ENCODE assay signal across 10 cellular contexts in genomic region chr5:42949348-42950090, GRCh38.
DNase-seq lines count a peak whose midpoint lies in the region; ATAC-seq and TF ChIP-seq lines count a peak whose summit lies in the region.
"Had no signal": no experiment of that assay in that cellular context is flagged by ENCODE, and none has a peak within 500 bp of the region (broad histone marks: within the 10 kb centered on the region; RNA-seq: fewer than 3 reads in every experiment).

No MANE protein-coding gene starts in this region.

- H3K4me2 ChIP-seq in PC-3 (ENCODE audit: low read length) = peak overlapping the region; percentile 83

- peaks cover 26% of the 10 kb centered on the region for H3K9me3 ChIP-seq in PC-3 (ENCODE audit: low read length)

- peak overlapping the region; percentile 79 for H3K27ac Mint-ChIP-seq in activated T-helper 1 cell treated with anti-CD3 and anti-CD28 coated beads, Interleukin-12 subunit alpha, Interleukin-12 subunit beta, Interleukin-2, Interleukin-4 antibody, amounts not matched to agents 30 ng/mL and 10 ng/mL and 1 ng/mL, durations not matched to agents 14 hours and 24 hours and 36 hours

- H3K4me3 ChIP-seq in PC-3 (ENCODE audit: low read length) = peak overlapping the region; percentile 64
- H3K4me3 ChIP-seq in fibroblast of villous mesenchyme (ENCODE audit: low read depth, low read length) = peak overlapping the region; percentile 33
- peak overlapping the region; percentile 5 for H3K4me3 ChIP-seq in retinal pigment epithelial cell (ENCODE audit: low read length)

- TF ChIP-seq CTCF in PC-3 (conservative IDR thresholded peaks at IDR 0.05; ENCODE audit: low read depth, low read length) (peak; percentile 67), fibroblast of villous mesenchyme (IDR thresholded peaks at IDR 0.05; ENCODE audit: insufficient read depth, low read depth, low read length) (peak; percentile 62), retinal pigment epithelial cell (conservative IDR thresholded peaks at IDR 0.05; ENCODE audit: low read depth, low read length) (peak; percentile 59)

- peak overlapping the region; percentile 94 for H3K27ac ChIP-seq in PC-3 (ENCODE audit: low read length)
- H3K27ac ChIP-seq: 22Rv1 had no signal

- POLR2A ChIA-PET in PC-3 (lab: Charles Lee; ENCODE audit: unreplicated experiment) = interaction anchor here (0.5 to 1.7 kb wide), 6 partner anchors 21 to 113 kb away, joined by 3 to 11 read pairs (median 4); no protein-coding TSS in a partner anchor

- ATAC-seq in HG03025 (IDR thresholded peaks at IDR 0.05; ENCODE audit: low FRiP score, unreplicated experiment) (peak; percentile 51), PC-3 (peak; percentile 58)

- peak overlapping the region; percentile 87 for H3K4me3 Mint-ChIP-seq in activated T-helper 1 cell treated with anti-CD3 and anti-CD28 coated beads, Interleukin-12 subunit alpha, Interleukin-12 subunit beta, Interleukin-2, Interleukin-4 antibody, amounts not matched to agents 30 ng/mL and 10 ng/mL and 1 ng/mL, durations not matched to agents 14 hours and 24 hours and 36 hours
- H3K4me3 Mint-ChIP-seq: neural crest cell had no signal

- peaks cover 7% of the 10 kb centered on the region for H3K9me3 Mint-ChIP-seq in activated T-helper 1 cell treated with anti-CD3 and anti-CD28 coated beads, Interleukin-12 subunit alpha, Interleukin-12 subunit beta, Interleukin-2, Interleukin-4 antibody, amounts not matched to agents 30 ng/mL and 10 ng/mL and 1 ng/mL, durations not matched to agents 14 hours and 24 hours and 36 hours

- H3F3A ChIP-seq in PC-3 (ENCODE audit: low read length, unreplicated experiment) = peaks cover 14% of the 10 kb centered on the region

- H3K27me3 Mint-ChIP-seq in activated T-helper 1 cell treated with anti-CD3 and anti-CD28 coated beads, Interleukin-12 subunit alpha, Interleukin-12 subunit beta, Interleukin-2, Interleukin-4 antibody, amounts not matched to agents 30 ng/mL and 10 ng/mL and 1 ng/mL, durations not matched to agents 14 hours and 24 hours and 36 hours (ENCODE audit: insufficient read depth) = peaks cover 15% of the 10 kb centered on the region

- CTCF ChIA-PET in PC-3 (lab: Charles Lee) = interaction anchor here (0.5 to 1.3 kb wide), 6 partner anchors 37 to 115 kb away, joined by 3 to 15 read pairs (median 6); no protein-coding TSS in a partner anchor

- H3K27me3 ChIP-seq in PC-3 (ENCODE audit: low read length) = no peaks in the 10 kb centered on the region

- BruUV-seq in PC-3 (replicated peaks; lab: Mats Ljungman, UMichigan) = no TSS peak

- peak overlapping the region; percentile 69 for H3K9ac ChIP-seq in PC-3 (ENCODE audit: low read length)

- peaks cover 7% of the 10 kb centered on the region; the same call in 1 of the 2 replicates for H3K36me3 ChIP-seq in PC-3 (ENCODE audit: low read depth, low read length)

- peak; percentile 68 for DNase-seq in DMS 273 (lab: John Stamatoyannopoulos, UW; ENCODE audit: unreplicated experiment)
- no peak for DNase-seq in DMS 273 treated with DMSO at 0.1 percent for 48 hours (lab: John Stamatoyannopoulos, UW)
- DNase-seq in PC-3 = peak; percentile 93
- peak; percentile 53 for DNase-seq in activated T-helper 1 cell treated with anti-CD3 and anti-CD28 coated beads, Interleukin-12 subunit alpha, Interleukin-12 subunit beta, Interleukin-2, Interleukin-4 antibody, amounts not matched to agents 30 ng/mL and 10 ng/mL and 1 ng/mL, durations not matched to agents 14 hours and 24 hours and 36 hours (ENCODE audit: low spot score)
- peak; percentile 86 for DNase-seq in fibroblast of villous mesenchyme (ENCODE audit: low read depth)
- peak; percentile 81 for DNase-seq in retinal pigment epithelial cell (ENCODE audit: low read depth)
- DNase-seq in NCI-H774 (lab: John Stamatoyannopoulos, UW) = no peak

- intact Hi-C loops in PC-3 (cut with micrococcal nuclease) = loop anchor here (1.0 to 2.0 kb wide), 5 partner anchors 37 to 115 kb away; partner anchors contain the start of gene ANXA2R
- intact Hi-C loops in activated T-helper 1 cell treated with anti-CD3 and anti-CD28 coated beads, Interleukin-12 subunit alpha, Interleukin-12 subunit beta, Interleukin-2, Interleukin-4 antibody, amounts not matched to agents 30 ng/mL and 10 ng/mL and 1 ng/mL, durations not matched to agents 14 hours and 24 hours and 36 hours (cut with micrococcal nuclease) = loop anchor here (1.0 to 5.0 kb wide), 11 partner anchors 40 to 608 kb away; partner anchors contain the start of genes ANXA2R, NIM1K and PAIP1

- peak overlapping the region; percentile 92 for H2AFZ ChIP-seq in PC-3 (ENCODE audit: low read length)

- H3K79me2 ChIP-seq in PC-3 (ENCODE audit: low read length) = peaks cover 11% of the 10 kb centered on the region

- no peaks in the 10 kb centered on the region for H4K20me1 ChIP-seq in PC-3 (ENCODE audit: low read length)

- peaks cover 37% of the 10 kb centered on the region for H3K4me1 Mint-ChIP-seq in activated T-helper 1 cell treated with anti-CD3 and anti-CD28 coated beads, Interleukin-12 subunit alpha, Interleukin-12 subunit beta, Interleukin-2, Interleukin-4 antibody, amounts not matched to agents 30 ng/mL and 10 ng/mL and 1 ng/mL, durations not matched to agents 14 hours and 24 hours and 36 hours (ENCODE audit: low read depth)
- H3K4me1 Mint-ChIP-seq: neural crest cell had no signal

- peaks cover 9% of the 10 kb centered on the region for H3K36me3 Mint-ChIP-seq in activated T-helper 1 cell treated with anti-CD3 and anti-CD28 coated beads, Interleukin-12 subunit alpha, Interleukin-12 subunit beta, Interleukin-2, Interleukin-4 antibody, amounts not matched to agents 30 ng/mL and 10 ng/mL and 1 ng/mL, durations not matched to agents 14 hours and 24 hours and 36 hours (ENCODE audit: low read depth)

- peaks cover 42% of the 10 kb centered on the region for H3K4me1 ChIP-seq in PC-3 (ENCODE audit: insufficient read depth, low read length)

- H3K9me2 ChIP-seq in PC-3 (replicated peaks; ENCODE audit: low read length) = no peaks in the 10 kb centered on the region

Comparison
In these comparisons a context has a peak if more than half of its experiments do, and no peak if none do; other contexts are left out.
1. DNase-seq: peak in DMS 273 (single experiment), PC-3 (single experiment), activated T-helper 1 cell treated with anti-CD3 and anti-CD28 coated beads, Interleukin-12 subunit alpha, Interleukin-12 subunit beta, Interleukin-2, Interleukin-4 antibody, amounts not matched to agents 30 ng/mL and 10 ng/mL and 1 ng/mL, durations not matched to agents 14 hours and 24 hours and 36 hours (single experiment), fibroblast of villous mesenchyme (single experiment) and retinal pigment epithelial cell (single experiment); none in DMS 273 treated with DMSO at 0.1 percent for 48 hours (single experiment) and NCI-H774 (single experiment).
2. H3K4me3 ChIP-seq: peak in every context shown above with its lines; median percentile 64 in PC-3; 33 in fibroblast of villous mesenchyme; 5 in retinal pigment epithelial cell.
3. Peak in every context shown above with its lines, with median percentiles within 50 percentile points of each other: CTCF ChIP-seq.